Comparison of ENCODE assay signal across 8 cellular contexts in the genomic region with DNA sequence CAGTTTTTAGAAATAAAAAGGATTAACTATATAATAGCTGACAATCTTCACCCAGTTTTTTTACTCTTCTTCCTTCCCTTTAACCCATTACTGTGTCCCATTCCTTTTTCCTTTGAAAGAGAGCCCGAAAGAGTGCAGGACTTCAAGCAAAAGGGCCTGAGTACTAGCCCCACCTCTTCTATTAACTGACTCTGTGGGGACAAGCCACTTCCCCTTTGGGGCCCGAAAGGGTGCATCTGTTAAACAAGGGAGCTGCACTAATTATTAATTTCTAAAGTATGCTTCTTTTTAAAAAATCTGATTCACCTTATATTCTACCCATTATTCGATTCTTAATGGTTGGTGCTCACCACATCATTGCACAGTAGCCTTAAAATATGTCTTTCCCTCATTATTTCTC. TPM values are rescaled to one million over a fixed set of nuclear protein-coding genes. Genes with fewer than 3 reads are reported as not detected.
A peak's percentile ranks its signal among the peaks of the same experiment; 100 is the strongest.
DNase-seq lines count a peak whose midpoint lies in the region; ATAC-seq lines count a peak whose summit lies in the region.

No MANE protein-coding gene starts in this region.

- H3K27ac Mint-ChIP-seq in CD4-positive, alpha-beta memory T cell: peak overlapping the region; percentile 29 to 98 (median 89)
- H3K27ac Mint-ChIP-seq in immature natural killer cell: peak overlapping the region; percentile 84 to 94 (median 91)

- no peaks in the 10 kb centered on the region for H3K27me3 ChIP-seq in CD4-positive, alpha-beta memory T cell (ENCODE audit: insufficient read depth, low read length)

- H3K36me3 Mint-ChIP-seq in CD4-positive, alpha-beta memory T cell: peaks cover 0 to 14% of the 10 kb centered on the region in 2 donors
- peaks cover 0 to 4% (median 0%) of the 10 kb centered on the region in 3 donors for H3K36me3 Mint-ChIP-seq in immature natural killer cell

- H3K4me1 Mint-ChIP-seq in CD4-positive, alpha-beta memory T cell: peaks cover 52 to 77% (median 69%) of the 10 kb centered on the region in 4 donors
- peaks cover 72 to 82% of the 10 kb centered on the region in 2 donors for H3K4me1 Mint-ChIP-seq in immature natural killer cell

- H3K4me1 ChIP-seq in CD4-positive, alpha-beta memory T cell (ENCODE audit: insufficient read depth, low read length): peaks cover 80% of the 10 kb centered on the region

- H3K4me3 ChIP-seq in CD4-positive, alpha-beta memory T cell (ENCODE audit: low read length in 2 of 2): peak overlapping the region; percentile 19 to 81

- H3K36me3 ChIP-seq in CD4-positive, alpha-beta memory T cell (ENCODE audit: insufficient read depth, low read length): no peaks in the 10 kb centered on the region

- POLR2A ChIA-PET in CD4-positive, alpha-beta memory T cell (lab: Charles Lee; ENCODE audit: partially characterized antibody): interaction anchor here (1.2 to 3.4 kb wide), 3 partner anchors 8 to 64 kb away, joined by 3 to 27 read pairs (median 12); no protein-coding TSS in a partner anchor

- intact Hi-C loops in CD4-positive, alpha-beta memory T cell (cut with micrococcal nuclease): loop anchor here (5.0 kb wide), 1 partner anchor 50 kb away; no protein-coding TSS in a partner anchor

- no peaks in the 10 kb centered on the region for H3K9me3 ChIP-seq in CD4-positive, alpha-beta memory T cell (ENCODE audit: control insufficient read depth in 1 of 2, low read length in 2 of 2)

- ATAC-seq in GM21423 (IDR thresholded peaks at IDR 0.05; ENCODE audit: unreplicated experiment) (peak; percentile 34), GM21360 (IDR thresholded peaks at IDR 0.05; ENCODE audit: unreplicated experiment) (no peak), esophagus mucosa (no peak)

- peak overlapping the region; percentile 87 for H3K27ac ChIP-seq in CD4-positive, alpha-beta memory T cell (ENCODE audit: low read depth, low read length)

- H3K4me3 Mint-ChIP-seq in CD4-positive, alpha-beta memory T cell: peak overlapping the region; percentile 87 to 97 (median 94)
- peak overlapping the region; percentile 92 to 95 (median 94) for H3K4me3 Mint-ChIP-seq in immature natural killer cell

- CTCF ChIA-PET in CD4-positive, alpha-beta memory T cell (lab: Charles Lee; ENCODE audit: partially characterized antibody): interaction anchor here (0.6 to 1.8 kb wide), 5 partner anchors 17 to 64 kb away, joined by 3 to 5 read pairs (median 3); no protein-coding TSS in a partner anchor

- no peaks in the 10 kb centered on the region for H3K9me3 Mint-ChIP-seq in CD4-positive, alpha-beta memory T cell
- no peaks in the 10 kb centered on the region for H3K9me3 Mint-ChIP-seq in immature natural killer cell

- H3K27me3 Mint-ChIP-seq in CD4-positive, alpha-beta memory T cell: no peaks in the 10 kb centered on the region
- peaks cover 6 to 12% (median 11%) of the 10 kb centered on the region in 3 donors for H3K27me3 Mint-ChIP-seq in immature natural killer cell (ENCODE audit: low read depth in 3 of 3)

- DNase-seq in CD4-positive, alpha-beta memory T cell: no peak
- DNase-seq in OCI-M1 (lab: John Stamatoyannopoulos, UW) (peak; percentile 73), immature natural killer cell (no peak), UCSD-AML1 (lab: John Stamatoyannopoulos, UW; ENCODE audit: unreplicated experiment) (no peak), NCI-H146 treated with DMSO at 0.1 percent for 48 hours (lab: John Stamatoyannopoulos, UW; ENCODE audit: unreplicated experiment) (no peak)

RNA-seq across cellular contexts. Expression of gene USP24, which starts 3.3 kb away (rescaled TPM):
- 10 to 100 TPM; 73.2 to 74.2 TPM for total RNA-seq in CD4-positive, alpha-beta memory T cell
- polyA plus RNA-seq in CD4-positive, alpha-beta memory T cell: 10 to 100 TPM in 1 of 2 donors, 1 to 10 TPM in 1; 1.6 to 10.9 TPM
- 10 to 100 TPM in 1 of 3 donors, 1 to 10 TPM in 2; 3.0 to 10.1 (median 3.7) TPM for polyA plus RNA-seq in immature natural killer cell
- total RNA-seq in esophagus mucosa: 21.8 TPM
